ENCODE assay signal across 11 cellular contexts in the genomic region with DNA sequence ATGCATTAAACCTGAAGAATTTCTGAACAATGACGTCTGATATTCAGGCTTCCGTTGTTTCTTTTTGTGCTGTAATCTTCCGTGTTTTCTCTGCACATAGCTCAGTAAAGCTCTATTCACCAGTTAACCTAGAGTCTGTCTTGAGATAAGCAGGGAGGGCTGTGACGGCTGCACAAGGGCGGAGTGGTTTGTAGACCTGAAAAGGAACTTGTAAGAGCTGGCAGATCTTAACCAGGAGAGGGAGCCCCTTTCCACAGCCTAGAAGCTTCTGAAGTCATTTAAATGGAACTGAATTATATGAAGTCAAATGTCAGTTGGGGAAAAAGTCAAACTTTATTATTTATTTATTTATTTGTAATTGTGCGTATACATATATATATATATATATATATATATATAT. TPM values are rescaled to one million over a fixed set of nuclear protein-coding genes. Genes with fewer than 3 reads are reported as not detected.
DNase-seq lines count a peak whose midpoint lies in the region; TF ChIP-seq lines count a peak whose summit lies in the region.
"Had no signal": no experiment of that assay in that cellular context is flagged by ENCODE, and none has a peak within 500 bp of the region (broad histone marks: within the 10 kb centered on the region; RNA-seq: fewer than 3 reads in every experiment).

No MANE protein-coding gene starts in this region.

- WGBS in liver: 14% methylated on average over 6 of the region's 6 CpGs

- TF ChIP-seq RAD21 in liver (IDR thresholded peaks at IDR 0.05): peak; percentile 27 to 35

- DNase-seq in A172 (ENCODE audit: low spot score): peak; percentile 39
- DNase-seq in HT-29 (ENCODE audit: low spot score): peak; percentile 81
- peak; percentile 9 for DNase-seq in WERI-Rb-1
- DNase-seq in NCI-H2029 (lab: John Stamatoyannopoulos, UW): no peak
- DNase-seq in AG08396 (ENCODE audit: low spot score): no peak
- no peak for DNase-seq in DMS153 (lab: John Stamatoyannopoulos, UW)
- no peak for DNase-seq in NCI-H345 (lab: John Stamatoyannopoulos, UW)
- DNase-seq: NCI-H2081 had no signal

- H3K9me3 ChIP-seq in WERI-Rb-1 (ENCODE audit: severe bottlenecking): peaks cover 17% of the 10 kb centered on the region
- peaks cover 0 to 5% (median 3%) of the 10 kb centered on the region in 4 donors for H3K9me3 ChIP-seq in liver (ENCODE audit: control insufficient read depth in 4 of 4, low read length in 3 of 4)

- H3K36me3 ChIP-seq in WERI-Rb-1 (no peaks in the 10 kb centered on the region), liver (ENCODE audit: control insufficient read depth in 4 of 4, insufficient read depth in 3 of 4, low read depth in 1 of 4, low read length in 3 of 4) (no peaks in the 10 kb centered on the region)

- H3K27me3 ChIP-seq in WERI-Rb-1 (ENCODE audit: insufficient read depth, low read depth, severe bottlenecking) (peaks cover 59% of the 10 kb centered on the region), liver (ENCODE audit: control insufficient read depth in 4 of 4, insufficient read depth in 4 of 4, low read length in 3 of 4) (no peaks in the 10 kb centered on the region)

- H3K4me1 ChIP-seq in liver (ENCODE audit: control insufficient read depth in 4 of 4, insufficient read depth in 4 of 4, low read length in 3 of 4): peaks cover 0 to 3% (median 0%) of the 10 kb centered on the region in 4 donors
- H3K4me1 ChIP-seq: parathyroid adenoma had no signal

- H3K4me3 ChIP-seq in WERI-Rb-1 (ENCODE audit: low read depth, low read length): no peak overlapping the region
- no peak overlapping the region for H3K4me3 ChIP-seq in liver (ENCODE audit: low read depth in 1 of 3, low read length in 3 of 3)

- TF ChIP-seq CTCF in WERI-Rb-1 (IDR thresholded peaks at IDR 0.05; ENCODE audit: low read depth, low read length): no peak
- peak; percentile 14 for TF ChIP-seq CTCF in liver (IDR thresholded peaks at IDR 0.05; ENCODE audit: low read depth, low read length, missing input control)

- no peak overlapping the region for H3K9ac ChIP-seq in liver (ENCODE audit: low read depth in 1 of 2, low read length in 2 of 2)
- H3K9ac ChIP-seq: parathyroid adenoma had no signal

- H3K27ac ChIP-seq in WERI-Rb-1 (no peak overlapping the region), liver (ENCODE audit: low read depth in 1 of 2, low read length in 2 of 2) (no peak overlapping the region)
- H3K27ac ChIP-seq: parathyroid adenoma had no signal

TF ChIP-seq in liver, 16 proteins besides CTCF, POLR2A, EP300 and RAD21:
- no peak for TF ChIP-seq RXRA (IDR thresholded peaks at IDR 0.05)
- TF ChIP-seq FOXA1 (IDR thresholded peaks at IDR 0.05): no peak
- TF ChIP-seq, protein P1, sequence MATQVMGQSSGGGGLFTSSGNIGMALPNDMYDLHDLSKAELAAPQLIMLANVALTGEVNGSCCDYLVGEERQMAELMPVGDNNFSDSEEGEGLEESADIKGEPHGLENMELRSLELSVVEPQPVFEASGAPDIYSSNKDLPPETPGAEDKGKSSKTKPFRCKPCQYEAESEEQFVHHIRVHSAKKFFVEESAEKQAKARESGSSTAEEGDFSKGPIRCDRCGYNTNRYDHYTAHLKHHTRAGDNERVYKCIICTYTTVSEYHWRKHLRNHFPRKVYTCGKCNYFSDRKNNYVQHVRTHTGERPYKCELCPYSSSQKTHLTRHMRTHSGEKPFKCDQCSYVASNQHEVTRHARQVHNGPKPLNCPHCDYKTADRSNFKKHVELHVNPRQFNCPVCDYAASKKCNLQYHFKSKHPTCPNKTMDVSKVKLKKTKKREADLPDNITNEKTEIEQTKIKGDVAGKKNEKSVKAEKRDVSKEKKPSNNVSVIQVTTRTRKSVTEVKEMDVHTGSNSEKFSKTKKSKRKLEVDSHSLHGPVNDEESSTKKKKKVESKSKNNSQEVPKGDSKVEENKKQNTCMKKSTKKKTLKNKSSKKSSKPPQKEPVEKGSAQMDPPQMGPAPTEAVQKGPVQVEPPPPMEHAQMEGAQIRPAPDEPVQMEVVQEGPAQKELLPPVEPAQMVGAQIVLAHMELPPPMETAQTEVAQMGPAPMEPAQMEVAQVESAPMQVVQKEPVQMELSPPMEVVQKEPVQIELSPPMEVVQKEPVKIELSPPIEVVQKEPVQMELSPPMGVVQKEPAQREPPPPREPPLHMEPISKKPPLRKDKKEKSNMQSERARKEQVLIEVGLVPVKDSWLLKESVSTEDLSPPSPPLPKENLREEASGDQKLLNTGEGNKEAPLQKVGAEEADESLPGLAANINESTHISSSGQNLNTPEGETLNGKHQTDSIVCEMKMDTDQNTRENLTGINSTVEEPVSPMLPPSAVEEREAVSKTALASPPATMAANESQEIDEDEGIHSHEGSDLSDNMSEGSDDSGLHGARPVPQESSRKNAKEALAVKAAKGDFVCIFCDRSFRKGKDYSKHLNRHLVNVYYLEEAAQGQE (IDR thresholded peaks at IDR 0.05): no peak
- TF ChIP-seq YY1 (IDR thresholded peaks at IDR 0.05): no peak
- no peak for TF ChIP-seq HNF4A (conservative IDR thresholded peaks at IDR 0.05)
- TF ChIP-seq SP1 (IDR thresholded peaks at IDR 0.05): no peak
- TF ChIP-seq JUND (IDR thresholded peaks at IDR 0.05): no peak
- no peak for TF ChIP-seq GABPA (IDR thresholded peaks at IDR 0.05 in 1 of 2, conservative IDR thresholded peaks at IDR 0.05 in 1 of 2)
- TF ChIP-seq, protein P2, sequence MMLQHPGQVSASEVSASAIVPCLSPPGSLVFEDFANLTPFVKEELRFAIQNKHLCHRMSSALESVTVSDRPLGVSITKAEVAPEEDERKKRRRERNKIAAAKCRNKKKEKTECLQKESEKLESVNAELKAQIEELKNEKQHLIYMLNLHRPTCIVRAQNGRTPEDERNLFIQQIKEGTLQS (IDR thresholded peaks at IDR 0.05): no peak

RNA-seq across cellular contexts. Expression of a gene that starts 27.5 kb away (rescaled TPM):
- total RNA-seq in A172 (2014; rRNA removed; shearing (Covaris generic)): not detected in 2 replicates
- not detected in 2 replicates for total RNA-seq in HT-29 (2014; rRNA removed; shearing (Covaris generic))
- total RNA-seq in liver: not detected
- not detected for polyA plus RNA-seq in liver
- total RNA-seq: subcutaneous adipose tissue had no signal

Comparison
In these comparisons a context has a peak if more than half of its experiments do, and no peak if none do; other contexts are left out.
1. DNase-seq: peak in A172 (single experiment), HT-29 (single experiment) and WERI-Rb-1 (single experiment); none in NCI-H2029 (single experiment), AG08396 (single experiment), DMS153 (single experiment) and NCI-H345 (single experiment).